ENCODE assay signal across 6 cellular contexts in genomic region chr12:46698003-46698402, GRCh38.
"Had no signal": no experiment of that assay in that cellular context is flagged by ENCODE, and none has a peak within 500 bp of the region (broad histone marks: within the 10 kb centered on the region; RNA-seq: fewer than 3 reads in every experiment).

No MANE protein-coding gene starts in this region.

- H3K4me3 ChIP-seq: GM23338, K562 had no signal

- ATAC-seq: GM23338, K562 had no signal

- H2AFZ ChIP-seq: GM23338 had no signal

- H3K4me2 ChIP-seq: GM23338 had no signal

- H3K9me3 Mint-ChIP-seq: GM23338 had no signal

- DNase-seq: H9, HCEC 1CT, HFFc6, IMR-90 had no signal

- H3K4me1 Mint-ChIP-seq: GM23338, H9 had no signal

- H3K27ac Mint-ChIP-seq: GM23338, H9, HFFc6 had no signal

- H3K4me3 Mint-ChIP-seq: GM23338, H9, HFFc6 had no signal
